Comparison of ENCODE assay signal across 8 cellular contexts in the genomic region with DNA sequence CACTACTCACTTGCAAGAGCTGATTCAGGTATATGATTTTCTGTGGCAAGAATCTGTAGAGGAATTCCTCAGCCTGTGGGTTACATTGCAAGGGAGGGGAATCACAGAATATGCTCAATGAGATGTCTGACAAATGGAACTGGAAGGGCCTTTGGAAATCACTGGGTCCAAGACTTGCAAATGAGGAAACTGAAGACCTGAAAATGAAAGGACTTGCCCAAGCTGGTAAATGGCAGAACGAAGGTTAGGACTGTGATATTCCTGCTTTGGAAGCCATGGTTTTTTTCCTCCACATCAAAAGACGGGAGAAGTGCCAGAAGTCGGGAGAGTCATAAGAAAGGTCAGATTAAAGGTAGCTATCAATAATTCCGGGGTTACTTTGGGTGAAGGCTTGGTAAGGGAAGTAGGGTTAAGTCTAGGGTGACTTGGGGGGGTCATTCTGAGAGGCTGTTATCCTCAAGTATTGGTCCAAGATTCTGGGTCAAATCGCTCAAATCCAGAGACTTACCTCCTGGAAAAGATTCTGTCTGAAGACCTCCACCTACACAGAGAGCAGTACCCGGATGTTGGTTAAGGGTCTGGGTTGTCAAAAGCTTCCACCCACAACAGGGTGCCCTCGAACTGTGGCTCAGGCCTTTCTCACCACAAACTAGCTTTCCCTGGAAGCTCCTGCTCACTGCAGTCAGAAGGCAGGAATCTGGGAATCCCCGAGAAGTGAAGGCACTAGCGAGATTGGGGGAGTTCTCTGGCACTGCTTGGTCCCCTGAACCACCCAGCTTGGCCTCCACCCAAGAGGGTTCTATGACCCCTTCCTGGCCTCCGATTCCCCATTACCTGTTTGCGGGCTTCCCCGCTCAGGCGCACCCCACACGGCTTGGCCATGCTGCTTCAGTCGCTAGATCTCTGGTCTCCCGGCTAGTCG. TPM values are rescaled to one million over a fixed set of nuclear protein-coding genes. Genes with fewer than 3 reads are reported as not detected.
A peak's percentile ranks its signal among the peaks of the same experiment; 100 is the strongest.
DNase-seq lines count a peak whose midpoint lies in the region; FAIRE-seq and TF ChIP-seq lines count a peak whose summit lies in the region.

A gene with protein sequence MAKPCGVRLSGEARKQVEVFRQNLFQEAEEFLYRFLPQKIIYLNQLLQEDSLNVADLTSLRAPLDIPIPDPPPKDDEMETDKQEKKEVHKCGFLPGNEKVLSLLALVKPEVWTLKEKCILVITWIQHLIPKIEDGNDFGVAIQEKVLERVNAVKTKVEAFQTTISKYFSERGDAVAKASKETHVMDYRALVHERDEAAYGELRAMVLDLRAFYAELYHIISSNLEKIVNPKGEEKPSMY (minus strand): TSS at position 911 of the 922 bp plus-strand sequence. CDS start 29 bp downstream, at position 882.

- H3K4me1 Mint-ChIP-seq in activated naive CD4-positive, alpha-beta T cell treated with anti-CD3 and anti-CD28 coated beads, Interleukin-2, amount 50 U/mL, for 24 hours, result peaks cover 66% of the 10 kb centered on the region

- H3K9me3 ChIP-seq in neutrophil, result no peaks in the 10 kb centered on the region

- H3K36me3 ChIP-seq in neutrophil, result peaks cover 25% of the 10 kb centered on the region

- no peaks in the 10 kb centered on the region for H3K27me3 ChIP-seq in neutrophil

- TF ChIP-seq CTCF in fibroblast of the aortic adventitia (IDR thresholded peaks at IDR 0.05; ENCODE audit: insufficient read depth, low read length) (no peak), neutrophil (IDR thresholded peaks at IDR 0.05) (no peak), D721Med (IDR thresholded peaks at IDR 0.05; ENCODE audit: insufficient read depth, missing control alignments) (no peak)

- peak within 1 kb of the TSS; percentile 98 for H3K27ac Mint-ChIP-seq in activated naive CD4-positive, alpha-beta T cell treated with anti-CD3 and anti-CD28 coated beads, Interleukin-2, amount 50 U/mL, for 24 hours

- peak within 1 kb of the TSS; percentile 99 for H3K4me3 Mint-ChIP-seq in activated naive CD4-positive, alpha-beta T cell treated with anti-CD3 and anti-CD28 coated beads, Interleukin-2, amount 50 U/mL, for 24 hours

- FAIRE-seq in D721Med (lab: Jason Lieb, UNC), result no peak

- DNase-seq in activated naive CD4-positive, alpha-beta T cell (lab: John Stamatoyannopoulos, UW), result no peak
- DNase-seq in fibroblast of the aortic adventitia (ENCODE audit: low read depth) (peak; percentile 11), NCI-H82 treated with DMSO at 0.1 percent for 48 hours (lab: John Stamatoyannopoulos, UW; ENCODE audit: unreplicated experiment) (no peak), T-helper 9 cell (no peak), D721Med (ENCODE audit: insufficient read length, low spot score) (no peak)

- H3K4me3 ChIP-seq in fibroblast of the aortic adventitia (ENCODE audit: low read depth, low read length) (peak within 1 kb of the TSS; percentile 95), neutrophil (ENCODE audit: low read depth in 1 of 2, low read length in 1 of 2) (peak within 1 kb of the TSS; percentile 90 to 99)

- H3K27me3 Mint-ChIP-seq in activated naive CD4-positive, alpha-beta T cell treated with anti-CD3 and anti-CD28 coated beads, Interleukin-2, amount 50 U/mL, for 24 hours, result no peaks in the 10 kb centered on the region

- H3K27ac ChIP-seq in neutrophil, result peak within 1 kb of the TSS; percentile 97

- no peaks in the 10 kb centered on the region for H3K9me3 Mint-ChIP-seq in activated naive CD4-positive, alpha-beta T cell treated with anti-CD3 and anti-CD28 coated beads, Interleukin-2, amount 50 U/mL, for 24 hours

- H3K36me3 Mint-ChIP-seq in activated naive CD4-positive, alpha-beta T cell treated with anti-CD3 and anti-CD28 coated beads, Interleukin-2, amount 50 U/mL, for 24 hours, result peaks cover 10% of the 10 kb centered on the region

- intact Hi-C loops in T-helper 2 cell treated with Interferon-gamma antibody and Interleukin-4, amounts not matched to agents 100 ng/mL and 5 ng/mL, for 36 hours (cut with micrococcal nuclease), result loop anchor here (1.0 to 5.0 kb wide), 3 partner anchors 65 to 679 kb away; a partner anchor contains a TSS

- peaks cover 45% of the 10 kb centered on the region in 2 experiments for H3K4me1 ChIP-seq in neutrophil (ENCODE audit: control insufficient read depth in 1 of 2, insufficient read depth in 1 of 2, low read depth in 1 of 2, low read length in 1 of 2)

RNA-seq across cellular contexts. Expression of the gene that starts here (rescaled TPM):
- total RNA-seq in T-helper 2 cell treated with Interferon-gamma antibody and Interleukin-4, amounts not matched to agents 100 ng/mL and 5 ng/mL, for 36 hours, result 725 and 729 TPM in 2 replicates
- total RNA-seq in fibroblast of the aortic adventitia (ENCODE audit: low replicate concordance), result 33.4 and 78.3 TPM in 2 replicates
